Comparison of ENCODE assay signal across 14 cellular contexts in the genomic region with DNA sequence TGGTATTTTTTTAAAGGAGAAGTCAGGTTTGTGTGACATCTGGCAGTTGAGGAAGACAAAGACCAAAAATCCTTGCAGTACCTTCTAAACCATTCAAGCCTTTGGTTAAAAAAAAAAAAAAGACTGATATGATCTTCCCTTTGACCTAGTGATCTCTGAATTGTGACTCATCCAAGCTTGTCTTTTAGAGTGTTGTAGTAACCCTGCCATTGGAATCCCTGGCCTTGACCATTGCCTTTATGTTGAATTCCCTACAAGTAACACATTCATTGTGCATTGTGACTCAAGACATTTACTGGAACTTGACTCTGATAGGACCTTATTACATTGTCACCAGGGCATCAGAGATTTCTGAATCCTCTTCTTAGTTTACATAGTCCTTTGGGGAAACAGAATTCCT.
"Had no signal": no experiment of that assay in that cellular context is flagged by ENCODE, and none has a peak within 500 bp of the region (broad histone marks: within the 10 kb centered on the region; RNA-seq: fewer than 3 reads in every experiment).

No MANE protein-coding gene starts in this region.

- DNase-seq: colonic mucosa; dermis blood vessel endothelial cell; foreskin keratinocyte; hippocampal formation; kidney glomerular epithelial cell; mucosa of descending colon; naive thymus-derived CD8-positive, alpha-beta T cell; sigmoid colon; stimulated activated CD4-positive, alpha-beta T cell treated with anti-CD3 and anti-CD28 coated beads, Interleukin-2, amount 100 ng/mL, for 24 hours; stimulated activated CD4-positive, alpha-beta T cell treated with anti-CD3 and anti-CD28 coated beads, Interleukin-4, amount 100 ng/mL, for 4 hours; stimulated activated naive CD4-positive, alpha-beta T cell had no signal

- H3K4me1 ChIP-seq: colonic mucosa, foreskin keratinocyte, sigmoid colon had no signal

- H3K27ac ChIP-seq: colonic mucosa, foreskin keratinocyte, neutrophil, sigmoid colon, skin epidermis had no signal

- H3K27me3 ChIP-seq: colonic mucosa, foreskin keratinocyte, neutrophil, sigmoid colon had no signal

- H3K9me3 ChIP-seq: colonic mucosa, neutrophil, sigmoid colon had no signal

- H3K27ac Mint-ChIP-seq: naive thymus-derived CD8-positive, alpha-beta T cell; type B pancreatic cell had no signal

- H3K36me3 Mint-ChIP-seq: type B pancreatic cell had no signal

- ATAC-seq: foreskin keratinocyte; mucosa of descending colon; naive thymus-derived CD8-positive, alpha-beta T cell had no signal

- H3K27me3 Mint-ChIP-seq: naive thymus-derived CD8-positive, alpha-beta T cell; type B pancreatic cell had no signal

- H3K4me3 ChIP-seq: colonic mucosa, mucosa of descending colon, sigmoid colon, skin epidermis had no signal

- H3K4me3 Mint-ChIP-seq: naive thymus-derived CD8-positive, alpha-beta T cell; type B pancreatic cell had no signal

- H3K4me1 Mint-ChIP-seq: naive thymus-derived CD8-positive, alpha-beta T cell had no signal

- H3K36me3 ChIP-seq: colonic mucosa, neutrophil, sigmoid colon had no signal
